8 cellular contexts compared by ENCODE assay signal in genomic region chr14:20455355-20456300, GRCh38. TPM values are rescaled to one million over a fixed set of nuclear protein-coding genes. Genes with fewer than 3 reads are reported as not detected.
A peak's percentile ranks its signal among the peaks of the same experiment; 100 is the strongest.
DNase-seq lines count a peak whose midpoint lies in the region; ATAC-seq and TF ChIP-seq lines count a peak whose summit lies in the region.

No MANE protein-coding gene starts in this region.

- 0 out of 2 replicates have a peak, but pooled peaks cover 1% of the 10 kb centered on the region for H4K20me1 ChIP-seq in IMR-90 (ENCODE audit: insufficient read depth, low read length)

- H2BK120ac ChIP-seq in IMR-90 (ENCODE audit: low read depth, low read length), result peak overlapping the region; percentile 51

- H4K91ac ChIP-seq in IMR-90 (ENCODE audit: insufficient read depth, low read depth, low read length), result peak overlapping the region; percentile 68

- peak; percentile 48 for TF ChIP-seq POLR2A in IMR-90 (IDR thresholded peaks at IDR 0.05; ENCODE audit: low read depth, low read length)

- H2AFZ ChIP-seq in IMR-90 (replicated peaks; ENCODE audit: low read length, poor library complexity), result peak overlapping the region; percentile 97

- peak overlapping the region; percentile 55 for H3K4me2 ChIP-seq in IMR-90 (ENCODE audit: low read depth, low read length)

- peak overlapping the region; percentile 76 for H3K23ac ChIP-seq in IMR-90 (ENCODE audit: low read depth, low read length)

- H2BK20ac ChIP-seq in IMR-90 (ENCODE audit: low read depth, low read length), result no peak overlapping the region

- H2AK9ac ChIP-seq in IMR-90 (replicated peaks; ENCODE audit: low read depth, low read length, poor library complexity), result peak overlapping the region; percentile 88

- H3K4me1 Mint-ChIP-seq in activated CD4-positive, alpha-beta memory T cell treated with anti-CD3 and anti-CD28 coated beads for 36 hours (ENCODE audit: low read depth), result peaks cover 31% of the 10 kb centered on the region
- peaks cover 40% of the 10 kb centered on the region for H3K4me1 Mint-ChIP-seq in activated CD4-positive, alpha-beta memory T cell treated with anti-CD3 and anti-CD28 coated beads, Interleukin-2, amount 10 ng/mL, durations not matched to agents 7 days and 5 days

- no peaks in the 10 kb centered on the region for H3K27me3 ChIP-seq in IMR-90 (ENCODE audit: control insufficient read depth, insufficient read depth, low read length)

- H3K36me3 Mint-ChIP-seq in activated CD4-positive, alpha-beta memory T cell treated with anti-CD3 and anti-CD28 coated beads for 36 hours, result peaks cover 32% of the 10 kb centered on the region
- H3K36me3 Mint-ChIP-seq in activated CD4-positive, alpha-beta memory T cell treated with anti-CD3 and anti-CD28 coated beads, Interleukin-2, amount 10 ng/mL, durations not matched to agents 7 days and 5 days (ENCODE audit: low read depth), result peaks cover 36% of the 10 kb centered on the region

- in situ Hi-C loops in IMR-90 (cut with MboI; ENCODE audit: low sequenced_read_pairs), result loop anchor here (25.0 kb wide), 1 partner anchor 632 kb away; the partner anchor contains the start of gene ZNF219

- H3K4me1 ChIP-seq in IMR-90 (ENCODE audit: control insufficient read depth, insufficient read depth, low read length), result 0 out of 2 replicates have a peak, but pooled peaks cover 4% of the 10 kb centered on the region

- ATAC-seq in GM21576 (IDR thresholded peaks at IDR 0.05; ENCODE audit: unreplicated experiment) (peak; percentile 40), IMR-90 (ENCODE audit: low read depth) (peak; percentile 78)

- no peaks in the 10 kb centered on the region for H3K9me3 ChIP-seq in IMR-90 (ENCODE audit: control insufficient read depth, insufficient read depth, low read length)

- H3K36me3 ChIP-seq in IMR-90 (ENCODE audit: control insufficient read depth, insufficient read depth, low read length), result peaks cover 26% of the 10 kb centered on the region

- DNase-seq in activated CD4-positive, alpha-beta memory T cell treated with anti-CD3 and anti-CD28 coated beads for 36 hours, result peak; percentile 70
- no peak for DNase-seq in activated CD4-positive, alpha-beta memory T cell treated with anti-CD3 and anti-CD28 coated beads, Interleukin-2, amount 10 ng/mL, durations not matched to agents 7 days and 5 days
- DNase-seq in IMR-90, result peak; percentile 89
- peak; percentile 69 for DNase-seq in T-helper 22 cell (ENCODE audit: low read depth)
- DNase-seq in foreskin fibroblast, result peak; percentile 80 to 87
- peak; percentile 80 for DNase-seq in retinal pigment epithelial cell (ENCODE audit: low read depth)
- DNase-seq in cortex of kidney (lab: John Stamatoyannopoulos, UW), result no peak

- H3K27ac ChIP-seq in IMR-90 (ENCODE audit: insufficient read depth, low read length), result peak overlapping the region; percentile 80

- H3K14ac ChIP-seq in IMR-90 (replicated peaks; ENCODE audit: low read depth, low read length), result peak overlapping the region; percentile 84

- peak overlapping the region; percentile 62 for H3K4me3 ChIP-seq in IMR-90 (ENCODE audit: insufficient read depth, low read depth, low read length)
- H3K4me3 ChIP-seq in foreskin fibroblast (ENCODE audit: low read depth in 1 of 2, low read length in 2 of 2), result peak overlapping the region; percentile 85 to 86
- peak overlapping the region; percentile 92 for H3K4me3 ChIP-seq in retinal pigment epithelial cell (ENCODE audit: low read length)

- dilution Hi-C loops in IMR-90 (cut with HindIII; ENCODE audit: low sequenced_read_pairs, unreplicated experiment), result no loop called here

- peak overlapping the region; percentile 34 for H4K5ac ChIP-seq in IMR-90 (ENCODE audit: low read depth, low read length)

- H3K56ac ChIP-seq in IMR-90 (ENCODE audit: extremely low read depth, insufficient read depth, low read length), result peak overlapping the region; percentile 85

- H3K9me3 Mint-ChIP-seq in activated CD4-positive, alpha-beta memory T cell treated with anti-CD3 and anti-CD28 coated beads for 36 hours, result no peaks in the 10 kb centered on the region
- no peaks in the 10 kb centered on the region for H3K9me3 Mint-ChIP-seq in activated CD4-positive, alpha-beta memory T cell treated with anti-CD3 and anti-CD28 coated beads, Interleukin-2, amount 10 ng/mL, durations not matched to agents 7 days and 5 days

- POLR2A ChIA-PET in activated CD4-positive, alpha-beta memory T cell treated with anti-CD3 and anti-CD28 coated beads for 36 hours (lab: Charles Lee), result interaction anchor here (0.6 to 4.6 kb wide), 12 partner anchors 9 to 228 kb away, joined by 3 to 66 read pairs (median 6); partner anchors contain the start of genes PARP2, PNP and TEP1
- POLR2A ChIA-PET in activated CD4-positive, alpha-beta memory T cell treated with anti-CD3 and anti-CD28 coated beads, Interleukin-2, amount 10 ng/mL, durations not matched to agents 7 days and 5 days (lab: Charles Lee), result interaction anchor here (0.7 to 5.5 kb wide), 23 partner anchors 9 to 227 kb away, joined by 3 to 95 read pairs (median 5); partner anchors contain the start of genes CCNB1IP1, PARP2, PNP and TEP1
- POLR2A ChIA-PET in IMR-90 (lab: Charles Lee; ENCODE audit: unreplicated experiment), result interaction anchor here (0.9 kb wide), 1 partner anchor 11 kb away, joined by 3 read pairs; no protein-coding TSS in a partner anchor

- peak overlapping the region; percentile 72 for H2AK5ac ChIP-seq in IMR-90 (ENCODE audit: low read depth, low read length)

- H3K4ac ChIP-seq in IMR-90 (ENCODE audit: low read depth, low read length), result peak overlapping the region; percentile 91

- H3K4me3 Mint-ChIP-seq in activated CD4-positive, alpha-beta memory T cell treated with anti-CD3 and anti-CD28 coated beads for 36 hours, result no peak overlapping the region
- no peak overlapping the region for H3K4me3 Mint-ChIP-seq in activated CD4-positive, alpha-beta memory T cell treated with anti-CD3 and anti-CD28 coated beads, Interleukin-2, amount 10 ng/mL, durations not matched to agents 7 days and 5 days

- peak overlapping the region; percentile 77 for H2BK5ac ChIP-seq in IMR-90 (ENCODE audit: low read depth, low read length, poor library complexity, severe bottlenecking)

- no peak for TF ChIP-seq CTCF in IMR-90 (conservative IDR thresholded peaks at IDR 0.05; ENCODE audit: low read depth, low read length)
- no peak for TF ChIP-seq CTCF in foreskin fibroblast (IDR thresholded peaks at IDR 0.05; ENCODE audit: low read depth, low read length)
- no peak for TF ChIP-seq CTCF in retinal pigment epithelial cell (conservative IDR thresholded peaks at IDR 0.05; ENCODE audit: low read depth, low read length)

- peaks cover 8% of the 10 kb centered on the region; the same call in 1 of the 2 replicates for H3K9me1 ChIP-seq in IMR-90 (ENCODE audit: insufficient read depth, low read length)

- H3K27me3 Mint-ChIP-seq in activated CD4-positive, alpha-beta memory T cell treated with anti-CD3 and anti-CD28 coated beads for 36 hours, result no peaks in the 10 kb centered on the region
- H3K27me3 Mint-ChIP-seq in activated CD4-positive, alpha-beta memory T cell treated with anti-CD3 and anti-CD28 coated beads, Interleukin-2, amount 10 ng/mL, durations not matched to agents 7 days and 5 days, result no peaks in the 10 kb centered on the region

- peak overlapping the region; percentile 12; the same call in 1 of the 2 replicates for H3K18ac ChIP-seq in IMR-90 (ENCODE audit: low read depth, low read length)

- H3K27ac Mint-ChIP-seq in activated CD4-positive, alpha-beta memory T cell treated with anti-CD3 and anti-CD28 coated beads for 36 hours, result no peak overlapping the region
- H3K27ac Mint-ChIP-seq in activated CD4-positive, alpha-beta memory T cell treated with anti-CD3 and anti-CD28 coated beads, Interleukin-2, amount 10 ng/mL, durations not matched to agents 7 days and 5 days, result no peak overlapping the region

- intact Hi-C loops in activated CD4-positive, alpha-beta memory T cell treated with anti-CD3 and anti-CD28 coated beads for 36 hours (cut with micrococcal nuclease), result loop anchor here (1.0 to 10.0 kb wide), 8 partner anchors 14 to 649 kb away; partner anchors contain the start of genes CCNB1IP1, PARP2, PNP and TMEM253
- intact Hi-C loops in IMR-90 (cut with micrococcal nuclease), result loop anchor here (1.0 kb wide), 3 partner anchors 43 to 154 kb away; partner anchors contain the start of gene PARP2

- H2BK15ac ChIP-seq in IMR-90 (ENCODE audit: low read depth, low read length), result no peak overlapping the region

- 1% methylated on average over 21 of the region's 39 CpGs; no CpG with 5 or more reads in 1 of the 2 experiments for WGBS in IMR-90 (ENCODE audit: extremely low coverage in 2 of 2, insufficient read length in 1 of 2), 2 experiments

- BruUV-seq in IMR-90 (replicated peaks; lab: Mats Ljungman, UMichigan), result no TSS peak

- TF ChIP-seq RAD21 in IMR-90 (IDR thresholded peaks at IDR 0.05; ENCODE audit: low read length), result no peak

- CTCF ChIA-PET in activated CD4-positive, alpha-beta memory T cell treated with anti-CD3 and anti-CD28 coated beads for 36 hours (lab: Charles Lee), result interaction anchor here (0.7 to 4.3 kb wide), 9 partner anchors 11 to 515 kb away, joined by 3 to 29 read pairs (median 6); partner anchors contain the start of genes PARP2, PNP and TEP1
- CTCF ChIA-PET in activated CD4-positive, alpha-beta memory T cell treated with anti-CD3 and anti-CD28 coated beads, Interleukin-2, amount 10 ng/mL, durations not matched to agents 7 days and 5 days (lab: Charles Lee), result interaction anchor here (0.8 to 3.5 kb wide), 9 partner anchors 15 to 167 kb away, joined by 3 to 36 read pairs (median 5); partner anchors contain the start of genes PARP2, PNP and TEP1
- CTCF ChIA-PET in IMR-90 (lab: Yijun Ruan, JAX), result interaction anchor here (1.4 kb wide), 1 partner anchor 40 kb away, joined by 7 read pairs; no protein-coding TSS in a partner anchor

- peaks cover 26 to 48% of the 10 kb centered on the region in 2 experiments for H3K79me1 ChIP-seq in IMR-90 (ENCODE audit: low read depth in 1 of 2, low read length in 2 of 2)

- H4K8ac ChIP-seq in IMR-90 (ENCODE audit: low read depth in 2 of 2, low read length in 2 of 2), result peak overlapping the region; percentile 75 to 87

- peak overlapping the region; percentile 85 for H3K9ac ChIP-seq in IMR-90 (ENCODE audit: low read depth, low read length)

RNA-seq across cellular contexts. Expression of gene APEX1, which starts 0.6 kb away (rescaled TPM):
- total RNA-seq in activated CD4-positive, alpha-beta memory T cell treated with anti-CD3 and anti-CD28 coated beads for 36 hours, result 100 to 1,000 TPM; 186 to 193 TPM
- 100 to 1,000 TPM in 1 of 2 experiments, 10 to 100 TPM in 1; 91.9 to 103 TPM for total RNA-seq in activated CD4-positive, alpha-beta memory T cell treated with anti-CD3 and anti-CD28 coated beads, Interleukin-2, amount 10 ng/mL, durations not matched to agents 7 days and 5 days
- 125 and 141 TPM in 2 replicates for total RNA-seq in IMR-90 (2012; rRNA removed)
- 241 and 242 TPM in 2 replicates for polyA plus RNA-seq in IMR-90 (2012; rRNA removed)
- polyA plus RNA-seq in IMR-90 (2012; cell fraction: cytosol; rRNA removed), result 115 and 191 TPM in 2 replicates
- 85.5 and 208 TPM in 2 replicates for polyA plus RNA-seq in IMR-90 (2012; cell fraction: nucleus; rRNA removed; ENCODE audit: low replicate concordance)

RNA-seq across cellular contexts. Expression of gene OSGEP, which starts 1.0 kb away (rescaled TPM):
- total RNA-seq in activated CD4-positive, alpha-beta memory T cell treated with anti-CD3 and anti-CD28 coated beads for 36 hours, result 10 to 100 TPM; 39.2 to 41.0 TPM
- 10 to 100 TPM; 35.8 to 40.3 TPM for total RNA-seq in activated CD4-positive, alpha-beta memory T cell treated with anti-CD3 and anti-CD28 coated beads, Interleukin-2, amount 10 ng/mL, durations not matched to agents 7 days and 5 days
- total RNA-seq in IMR-90 (2012; rRNA removed), result 32.4 and 38.0 TPM in 2 replicates
- polyA plus RNA-seq in IMR-90 (2012; rRNA removed), result 23.1 and 24.7 TPM in 2 replicates
- 34.4 and 36.2 TPM in 2 replicates for polyA plus RNA-seq in IMR-90 (2012; cell fraction: cytosol; rRNA removed)
- 144 and 145 TPM in 2 replicates for polyA plus RNA-seq in IMR-90 (2012; cell fraction: nucleus; rRNA removed; ENCODE audit: low replicate concordance)

RNA-seq across cellular contexts. Expression of gene PIP4P1, which starts 5.6 kb away (rescaled TPM):
- total RNA-seq in activated CD4-positive, alpha-beta memory T cell treated with anti-CD3 and anti-CD28 coated beads for 36 hours, result 10 to 100 TPM; 31.1 to 35.2 TPM
- 10 to 100 TPM; 39.5 to 42.9 TPM for total RNA-seq in activated CD4-positive, alpha-beta memory T cell treated with anti-CD3 and anti-CD28 coated beads, Interleukin-2, amount 10 ng/mL, durations not matched to agents 7 days and 5 days
- total RNA-seq in IMR-90 (2012; rRNA removed), result 15.0 and 15.2 TPM in 2 replicates
- polyA plus RNA-seq in IMR-90 (2012; rRNA removed), result 27.2 and 27.8 TPM in 2 replicates
- 13.3 and 24.4 TPM in 2 replicates for polyA plus RNA-seq in IMR-90 (2012; cell fraction: cytosol; rRNA removed)
- 70.6 and 153 TPM in 2 replicates for polyA plus RNA-seq in IMR-90 (2012; cell fraction: nucleus; rRNA removed; ENCODE audit: low replicate concordance)

RNA-seq across cellular contexts. Expression of gene PNP, which starts 13.6 kb away (rescaled TPM):
- 100 to 1,000 TPM; 178 to 179 TPM for total RNA-seq in activated CD4-positive, alpha-beta memory T cell treated with anti-CD3 and anti-CD28 coated beads for 36 hours
- total RNA-seq in activated CD4-positive, alpha-beta memory T cell treated with anti-CD3 and anti-CD28 coated beads, Interleukin-2, amount 10 ng/mL, durations not matched to agents 7 days and 5 days, result 100 to 1,000 TPM; 207 to 210 TPM
- total RNA-seq in IMR-90 (2012; rRNA removed), result 60.3 and 68.8 TPM in 2 replicates
- 49.0 and 53.4 TPM in 2 replicates for polyA plus RNA-seq in IMR-90 (2012; rRNA removed)
- 21.6 and 34.3 TPM in 2 replicates for polyA plus RNA-seq in IMR-90 (2012; cell fraction: cytosol; rRNA removed)
- 37.0 and 143 TPM in 2 replicates for polyA plus RNA-seq in IMR-90 (2012; cell fraction: nucleus; rRNA removed; ENCODE audit: low replicate concordance)

RNA-seq across cellular contexts. Expression of gene KLHL33, which starts 19.7 kb away (rescaled TPM):
- under 1 TPM in 1 of 2 experiments, not detected in 1; 0.12 TPM for total RNA-seq in activated CD4-positive, alpha-beta memory T cell treated with anti-CD3 and anti-CD28 coated beads for 36 hours
- under 1 TPM in 1 of 2 experiments, not detected in 1; 0.05 TPM for total RNA-seq in activated CD4-positive, alpha-beta memory T cell treated with anti-CD3 and anti-CD28 coated beads, Interleukin-2, amount 10 ng/mL, durations not matched to agents 7 days and 5 days
- total RNA-seq in IMR-90 (2012; rRNA removed), result under 0.01 TPM in 2 replicates
- polyA plus RNA-seq in IMR-90 (2012; rRNA removed), result 0.03 TPM in 2 replicates
- polyA plus RNA-seq in IMR-90 (2012; cell fraction: cytosol; rRNA removed), result 0.01 and 0.03 TPM in 2 replicates
- 0.16 and 0.22 TPM in 2 replicates for polyA plus RNA-seq in IMR-90 (2012; cell fraction: nucleus; rRNA removed; ENCODE audit: low replicate concordance)

Comparison
In these comparisons a context has a peak if more than half of its experiments do, and no peak if none do; other contexts are left out.
1. DNase-seq: peak in activated CD4-positive, alpha-beta memory T cell treated with anti-CD3 and anti-CD28 coated beads for 36 hours (single experiment), IMR-90 (single experiment), T-helper 22 cell (single experiment), foreskin fibroblast (2 of 2) and retinal pigment epithelial cell (single experiment); none in activated CD4-positive, alpha-beta memory T cell treated with anti-CD3 and anti-CD28 coated beads, Interleukin-2, amount 10 ng/mL, durations not matched to agents 7 days and 5 days (single experiment) and cortex of kidney (single experiment).
2. Peak in every context shown above with its lines, with median percentiles within 50 percentile points of each other: H3K4me3 ChIP-seq.